In genomic region chr1:199758626-199759255, GRCh38 we compare ENCODE assay signal across 15 cellular contexts.
"Had no signal": no experiment of that assay in that cellular context is flagged by ENCODE, and none has a peak within 500 bp of the region (broad histone marks: within the 10 kb centered on the region; RNA-seq: fewer than 3 reads in every experiment).

No MANE protein-coding gene starts in this region.

- H2AFZ ChIP-seq: parathyroid adenoma had no signal

- H3K9me3 ChIP-seq: esophagus squamous epithelium, neutrophil, stomach, thoracic aorta had no signal

- H3K36me3 ChIP-seq: cardiac muscle cell, esophagus squamous epithelium, heart right ventricle, neutrophil, stomach, thoracic aorta had no signal

- H3K4me3 ChIP-seq: cardiac muscle cell, esophagus squamous epithelium, heart right ventricle, lung, stomach, thoracic aorta had no signal

- H3K27me3 ChIP-seq: cardiac muscle cell, neutrophil, stomach had no signal

- ATAC-seq: heart right ventricle; naive thymus-derived CD8-positive, alpha-beta T cell had no signal

- H3K9ac ChIP-seq: parathyroid adenoma had no signal

- H3K4me1 ChIP-seq: esophagus squamous epithelium, heart right ventricle, parathyroid adenoma, stomach had no signal

- H3K27ac ChIP-seq: cardiac muscle cell, esophagus squamous epithelium, heart right ventricle, neutrophil, parathyroid adenoma, stomach, thoracic aorta had no signal

- DNase-seq: activated CD4-positive, CD25-positive, alpha-beta regulatory T cell treated with anti-CD3 and anti-CD28 coated beads, Interleukin-2, amount 50 U/mL, for 72 hours; activated naive CD4-positive, alpha-beta T cell treated with Interleukin-2 at 50 U/mL for 16 hours; activated T-cell treated with anti-CD3 and anti-CD28 coated beads for 4 hours; aorta; esophagus squamous epithelium; heart right ventricle; naive thymus-derived CD8-positive, alpha-beta T cell; stimulated activated CD4-positive, alpha-beta T cell treated with anti-CD3 and anti-CD28 coated beads, Interleukin-2, amount 100 ng/mL, for 24 hours; stomach; T-helper 9 cell had no signal

- H3K79me2 ChIP-seq: parathyroid adenoma had no signal
